ENCODE assay signal across 2 cellular contexts in the genomic region with DNA sequence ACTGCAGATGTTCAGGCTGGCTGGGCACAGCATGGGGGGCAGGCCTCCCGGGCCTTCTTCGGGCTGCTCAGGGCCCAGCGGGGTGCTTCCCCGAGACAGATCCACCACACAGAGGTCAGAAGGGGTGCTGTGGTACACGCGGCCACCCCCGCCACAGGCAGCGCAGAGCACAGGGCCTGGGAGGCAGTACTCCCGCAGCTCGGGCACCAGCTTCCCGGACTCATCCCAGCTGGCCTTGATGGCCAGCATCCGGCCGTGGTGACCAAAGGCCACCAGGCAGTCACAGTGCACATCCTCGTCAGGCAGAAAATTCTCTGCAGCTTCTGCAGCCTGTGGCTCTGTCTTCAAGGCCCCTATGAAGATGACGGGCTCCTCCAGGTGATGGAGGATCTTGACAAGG.
TF ChIP-seq lines count a peak whose summit lies in the region.

No MANE protein-coding gene starts in this region.

TF ChIP-seq in WTC11, 78 proteins besides CTCF, POLR2A, EP300 and RAD21:
- TF ChIP-seq JAZF1 (CRISPR knock-in tag; IDR thresholded peaks at IDR 0.05) (no peak), CREB1 (CRISPR knock-in tag; IDR thresholded peaks at IDR 0.05) (no peak), ZNF423 (CRISPR knock-in tag; IDR thresholded peaks at IDR 0.05) (no peak), NR1H2 (CRISPR knock-in tag; IDR thresholded peaks at IDR 0.05) (no peak), HMGA2 (CRISPR knock-in tag; IDR thresholded peaks at IDR 0.05) (no peak), ESRRA (CRISPR knock-in tag; IDR thresholded peaks at IDR 0.05; ENCODE audit: borderline replicate concordance) (no peak), TCF7 (CRISPR knock-in tag; IDR thresholded peaks at IDR 0.05; ENCODE audit: low read depth) (no peak), PRRX2 (CRISPR knock-in tag; IDR thresholded peaks at IDR 0.05) (no peak), ZNF219 (CRISPR knock-in tag; IDR thresholded peaks at IDR 0.05; ENCODE audit: borderline replicate concordance) (no peak)
- TF ChIP-seq, protein P1, sequence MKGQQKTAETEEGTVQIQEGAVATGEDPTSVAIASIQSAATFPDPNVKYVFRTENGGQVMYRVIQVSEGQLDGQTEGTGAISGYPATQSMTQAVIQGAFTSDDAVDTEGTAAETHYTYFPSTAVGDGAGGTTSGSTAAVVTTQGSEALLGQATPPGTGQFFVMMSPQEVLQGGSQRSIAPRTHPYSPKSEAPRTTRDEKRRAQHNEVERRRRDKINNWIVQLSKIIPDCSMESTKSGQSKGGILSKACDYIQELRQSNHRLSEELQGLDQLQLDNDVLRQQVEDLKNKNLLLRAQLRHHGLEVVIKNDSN (CRISPR knock-in tag; IDR thresholded peaks at IDR 0.05): no peak
- TF ChIP-seq, protein P2, sequence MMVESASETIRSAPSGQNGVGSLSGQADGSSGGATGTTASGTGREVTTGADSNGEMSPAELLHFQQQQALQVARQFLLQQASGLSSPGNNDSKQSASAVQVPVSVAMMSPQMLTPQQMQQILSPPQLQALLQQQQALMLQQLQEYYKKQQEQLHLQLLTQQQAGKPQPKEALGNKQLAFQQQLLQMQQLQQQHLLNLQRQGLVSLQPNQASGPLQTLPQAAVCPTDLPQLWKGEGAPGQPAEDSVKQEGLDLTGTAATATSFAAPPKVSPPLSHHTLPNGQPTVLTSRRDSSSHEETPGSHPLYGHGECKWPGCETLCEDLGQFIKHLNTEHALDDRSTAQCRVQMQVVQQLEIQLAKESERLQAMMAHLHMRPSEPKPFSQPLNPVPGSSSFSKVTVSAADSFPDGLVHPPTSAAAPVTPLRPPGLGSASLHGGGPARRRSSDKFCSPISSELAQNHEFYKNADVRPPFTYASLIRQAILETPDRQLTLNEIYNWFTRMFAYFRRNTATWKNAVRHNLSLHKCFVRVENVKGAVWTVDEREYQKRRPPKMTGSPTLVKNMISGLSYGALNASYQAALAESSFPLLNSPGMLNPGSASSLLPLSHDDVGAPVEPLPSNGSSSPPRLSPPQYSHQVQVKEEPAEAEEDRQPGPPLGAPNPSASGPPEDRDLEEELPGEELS (CRISPR knock-in tag; IDR thresholded peaks at IDR 0.05): no peak
- TF ChIP-seq, protein P3, sequence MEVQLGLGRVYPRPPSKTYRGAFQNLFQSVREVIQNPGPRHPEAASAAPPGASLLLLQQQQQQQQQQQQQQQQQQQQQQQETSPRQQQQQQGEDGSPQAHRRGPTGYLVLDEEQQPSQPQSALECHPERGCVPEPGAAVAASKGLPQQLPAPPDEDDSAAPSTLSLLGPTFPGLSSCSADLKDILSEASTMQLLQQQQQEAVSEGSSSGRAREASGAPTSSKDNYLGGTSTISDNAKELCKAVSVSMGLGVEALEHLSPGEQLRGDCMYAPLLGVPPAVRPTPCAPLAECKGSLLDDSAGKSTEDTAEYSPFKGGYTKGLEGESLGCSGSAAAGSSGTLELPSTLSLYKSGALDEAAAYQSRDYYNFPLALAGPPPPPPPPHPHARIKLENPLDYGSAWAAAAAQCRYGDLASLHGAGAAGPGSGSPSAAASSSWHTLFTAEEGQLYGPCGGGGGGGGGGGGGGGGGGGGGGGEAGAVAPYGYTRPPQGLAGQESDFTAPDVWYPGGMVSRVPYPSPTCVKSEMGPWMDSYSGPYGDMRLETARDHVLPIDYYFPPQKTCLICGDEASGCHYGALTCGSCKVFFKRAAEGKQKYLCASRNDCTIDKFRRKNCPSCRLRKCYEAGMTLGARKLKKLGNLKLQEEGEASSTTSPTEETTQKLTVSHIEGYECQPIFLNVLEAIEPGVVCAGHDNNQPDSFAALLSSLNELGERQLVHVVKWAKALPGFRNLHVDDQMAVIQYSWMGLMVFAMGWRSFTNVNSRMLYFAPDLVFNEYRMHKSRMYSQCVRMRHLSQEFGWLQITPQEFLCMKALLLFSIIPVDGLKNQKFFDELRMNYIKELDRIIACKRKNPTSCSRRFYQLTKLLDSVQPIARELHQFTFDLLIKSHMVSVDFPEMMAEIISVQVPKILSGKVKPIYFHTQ (CRISPR knock-in tag; IDR thresholded peaks at IDR 0.05): no peak
- TF ChIP-seq, protein P4, sequence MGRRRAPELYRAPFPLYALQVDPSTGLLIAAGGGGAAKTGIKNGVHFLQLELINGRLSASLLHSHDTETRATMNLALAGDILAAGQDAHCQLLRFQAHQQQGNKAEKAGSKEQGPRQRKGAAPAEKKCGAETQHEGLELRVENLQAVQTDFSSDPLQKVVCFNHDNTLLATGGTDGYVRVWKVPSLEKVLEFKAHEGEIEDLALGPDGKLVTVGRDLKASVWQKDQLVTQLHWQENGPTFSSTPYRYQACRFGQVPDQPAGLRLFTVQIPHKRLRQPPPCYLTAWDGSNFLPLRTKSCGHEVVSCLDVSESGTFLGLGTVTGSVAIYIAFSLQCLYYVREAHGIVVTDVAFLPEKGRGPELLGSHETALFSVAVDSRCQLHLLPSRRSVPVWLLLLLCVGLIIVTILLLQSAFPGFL (CRISPR knock-in tag; IDR thresholded peaks at IDR 0.05; ENCODE audit: borderline replicate concordance): no peak

TF ChIP-seq in H1, 55 proteins besides CTCF, POLR2A, EP300 and RAD21:
- TF ChIP-seq SIN3A (conservative IDR thresholded peaks at IDR 0.05 in 1 of 2, IDR thresholded peaks at IDR 0.05 in 1 of 2; ENCODE audit: low read depth in 1 of 2, low read length in 2 of 2) (no peak), CBX5 (IDR thresholded peaks at IDR 0.05; ENCODE audit: low read depth, low read length) (no peak), TAF1 (IDR thresholded peaks at IDR 0.05; ENCODE audit: low read depth, low read length) (no peak), BACH1 (IDR thresholded peaks at IDR 0.05; ENCODE audit: low read length) (no peak), NRF1 (IDR thresholded peaks at IDR 0.05; ENCODE audit: low read depth, low read length) (no peak), SIX5 (IDR thresholded peaks at IDR 0.05; ENCODE audit: low read depth, low read length) (no peak), BCL11A (IDR thresholded peaks at IDR 0.05; ENCODE audit: low read depth in 2 of 2, low read length in 2 of 2) (no peak)
- TF ChIP-seq, protein P5, sequence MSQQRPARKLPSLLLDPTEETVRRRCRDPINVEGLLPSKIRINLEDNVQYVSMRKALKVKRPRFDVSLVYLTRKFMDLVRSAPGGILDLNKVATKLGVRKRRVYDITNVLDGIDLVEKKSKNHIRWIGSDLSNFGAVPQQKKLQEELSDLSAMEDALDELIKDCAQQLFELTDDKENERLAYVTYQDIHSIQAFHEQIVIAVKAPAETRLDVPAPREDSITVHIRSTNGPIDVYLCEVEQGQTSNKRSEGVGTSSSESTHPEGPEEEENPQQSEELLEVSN (IDR thresholded peaks at IDR 0.05): no peak
